23 cellular contexts compared by ENCODE assay signal in genomic region chr17:74148901-74149596, GRCh38.
"Had no signal": no experiment of that assay in that cellular context is flagged by ENCODE, and none has a peak within 500 bp of the region (broad histone marks: within the 10 kb centered on the region; RNA-seq: fewer than 3 reads in every experiment).

No MANE protein-coding gene starts in this region.

- H3K4me3 ChIP-seq: Peyer's patch had no signal

- H3K4me3 Mint-ChIP-seq: activated CD4-positive, alpha-beta memory T cell treated with anti-CD3 and anti-CD28 coated beads for 36 hours; activated CD4-positive, alpha-beta T cell treated with anti-CD3 and anti-CD28 coated beads, Interleukin-2, amount 10 ng/mL, durations not matched to agents 7 days and 5 days; activated naive CD4-positive, alpha-beta T cell treated with anti-CD3 and anti-CD28 coated beads, Interleukin-2, amount 10 ng/mL, durations not matched to agents 7 days and 5 days; activated T-cell treated with anti-CD3 and anti-CD28 coated beads, Interleukin-2, amount 50 U/mL, for 72 hours; T-helper 1 cell treated with Interleukin-12 subunit alpha and Interleukin-12 subunit beta and Interleukin-4 antibody, amounts not matched to agents 30 μg/mL and 1 μg/mL, for 36 hours had no signal

- H3K4me1 Mint-ChIP-seq: activated CD4-positive, alpha-beta T cell treated with anti-CD3 and anti-CD28 coated beads, Interleukin-2, amount 10 ng/mL, durations not matched to agents 7 days and 5 days; activated naive CD4-positive, alpha-beta T cell treated with anti-CD3 and anti-CD28 coated beads, Interleukin-2, amount 10 ng/mL, durations not matched to agents 7 days and 5 days had no signal

- H3K27me3 Mint-ChIP-seq: activated CD4-positive, alpha-beta T cell treated with anti-CD3 and anti-CD28 coated beads, Interleukin-2, amount 10 ng/mL, durations not matched to agents 7 days and 5 days had no signal

- H3K36me3 ChIP-seq: Peyer's patch had no signal

- H3K9me3 ChIP-seq: Peyer's patch had no signal

- H3K36me3 Mint-ChIP-seq: activated CD4-positive, alpha-beta memory T cell treated with anti-CD3 and anti-CD28 coated beads for 36 hours; activated naive CD4-positive, alpha-beta T cell treated with anti-CD3 and anti-CD28 coated beads, Interleukin-2, amount 10 ng/mL, durations not matched to agents 7 days and 5 days had no signal

- H3K27ac Mint-ChIP-seq: activated CD4-positive, alpha-beta memory T cell treated with anti-CD3 and anti-CD28 coated beads for 36 hours; activated CD4-positive, alpha-beta T cell treated with anti-CD3 and anti-CD28 coated beads, Interleukin-2, amount 10 ng/mL, durations not matched to agents 7 days and 5 days; activated naive CD4-positive, alpha-beta T cell treated with anti-CD3 and anti-CD28 coated beads, Interleukin-2, amount 10 ng/mL, durations not matched to agents 7 days and 5 days; activated T-cell treated with anti-CD3 and anti-CD28 coated beads, Interleukin-2, amount 50 U/mL, for 72 hours; activated T-helper 2 cell treated with anti-CD3 and anti-CD28 coated beads, Interferon-gamma antibody, Interleukin-2, Interleukin-4, amounts not matched to agents 10 μg/mL and 5 μg/mL and 100 μg/mL, durations not matched to agents 14 hours and 24 hours and 36 hours; T-helper 1 cell treated with Interleukin-12 subunit alpha and Interleukin-12 subunit beta and Interleukin-4 antibody, amounts not matched to agents 30 μg/mL and 1 μg/mL, for 36 hours had no signal

- H3K27me3 ChIP-seq: Peyer's patch had no signal

- ATAC-seq: activated T-cell treated with anti-CD3 and anti-CD28 coated beads, Interleukin-2, amount 50 U/mL, for 72 hours had no signal

- H3K4me1 ChIP-seq: Peyer's patch had no signal

- DNase-seq: activated CD4-positive, alpha-beta memory T cell treated with anti-CD3 and anti-CD28 coated beads for 36 hours; activated CD4-positive, alpha-beta T cell treated with anti-CD3 and anti-CD28 coated beads, Interleukin-2, amount 10 ng/mL, durations not matched to agents 7 days and 5 days; activated CD4-positive, CD25-positive, alpha-beta regulatory T cell; activated CD8-positive, alpha-beta memory T cell treated with anti-CD3 and anti-CD28 coated beads for 24 hours; activated gamma-delta T cell treated with Interleukin-2 at 50 U/mL for 16 hours; activated naive CD4-positive, alpha-beta T cell treated with anti-CD3 and anti-CD28 coated beads, Interleukin-2, amount 10 ng/mL, durations not matched to agents 7 days and 5 days; activated T-cell treated with anti-CD3 and anti-CD28 coated beads, Interleukin-2, amount 50 U/mL, for 72 hours; aorta; central memory CD4-positive, alpha-beta T cell; MM.1S; NCI-H1105; NCI-H1436; NCI-H1694 treated with DMSO at 0.1 percent for 48 hours; NCI-H2029 treated with DMSO at 0.1 percent for 48 hours; NCI-H345; NCI-H510A; NCI-H82; Peyer's patch; SHP77; T-helper 9 cell had no signal

- H3K27ac ChIP-seq: Peyer's patch, RWPE1 had no signal
